ENCODE assay signal across 18 cellular contexts in the genomic region with DNA sequence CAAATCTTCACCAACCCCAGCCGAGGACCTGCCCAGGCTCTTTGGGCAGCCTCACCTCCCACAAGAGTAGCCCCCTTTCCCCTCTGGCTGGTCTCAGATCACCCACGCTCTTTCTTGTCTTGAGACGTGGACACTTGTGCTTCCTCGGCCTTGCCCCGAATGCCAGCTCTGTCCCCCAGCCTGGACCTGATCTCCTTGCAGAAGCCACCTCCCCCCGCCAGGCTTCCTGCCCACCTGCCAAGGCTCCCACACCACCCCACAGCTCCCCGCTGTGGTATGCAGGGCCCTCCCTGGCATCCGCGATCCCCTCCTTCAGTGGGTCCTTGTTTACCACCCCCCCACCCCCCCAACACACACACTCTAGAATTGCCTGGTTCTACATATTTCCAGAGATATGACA.
DNase-seq lines count a peak whose midpoint lies in the region; ATAC-seq and TF ChIP-seq lines count a peak whose summit lies in the region.
"Had no signal": no experiment of that assay in that cellular context is flagged by ENCODE, and none has a peak within 500 bp of the region (broad histone marks: within the 10 kb centered on the region; RNA-seq: fewer than 3 reads in every experiment).

No MANE protein-coding gene starts in this region.

- TF ChIP-seq POLR2A in gastroesophageal sphincter (IDR thresholded peaks at IDR 0.05) (no peak), thyroid gland (IDR thresholded peaks at IDR 0.05) (no peak)

- no peaks in the 10 kb centered on the region for H3K9me3 ChIP-seq in gastroesophageal sphincter
- no peaks in the 10 kb centered on the region for H3K9me3 ChIP-seq in neural progenitor cell (ENCODE audit: low read depth)
- no peaks in the 10 kb centered on the region for H3K9me3 ChIP-seq in thyroid gland
- H3K9me3 ChIP-seq: Caco-2 had no signal

- H2AFZ ChIP-seq in neural progenitor cell (replicated peaks) = no peak overlapping the region

- H3F3A ChIP-seq in neural progenitor cell (ENCODE audit: low read depth) = no peaks in the 10 kb centered on the region

- no peak for TF ChIP-seq CTCF in coronary artery (IDR thresholded peaks at IDR 0.05)
- no peak for TF ChIP-seq CTCF in gastroesophageal sphincter (IDR thresholded peaks at IDR 0.05)
- TF ChIP-seq CTCF in neural progenitor cell (IDR thresholded peaks at IDR 0.05) = no peak
- TF ChIP-seq CTCF in thyroid gland (IDR thresholded peaks at IDR 0.05) = no peak

- WGBS in gastroesophageal sphincter (ENCODE audit: low coverage in 1 of 2), 2 donors = 87 to 95% methylated on average over 3 to 4 of the region's 9 CpGs
- WGBS in thyroid gland, 2 donors = 92 to 98% methylated on average over 9 of the region's 9 CpGs

- H3K4me2 ChIP-seq in neural progenitor cell = no peak overlapping the region

- H3K4me1 Mint-ChIP-seq in neural progenitor cell = peaks cover 43% of the 10 kb centered on the region
- H3K4me1 Mint-ChIP-seq: B cell; CD4-positive, CD25-positive, alpha-beta regulatory T cell had no signal

- peaks cover 3% of the 10 kb centered on the region for H3K27me3 Mint-ChIP-seq in neural progenitor cell (ENCODE audit: insufficient read depth, low read depth)

- H4K20me1 ChIP-seq in neural progenitor cell (ENCODE audit: low read depth) = peaks cover 54% of the 10 kb centered on the region

- DNase-seq in coronary artery (ENCODE audit: low spot score) = peak; percentile 45
- no peak for DNase-seq in neural progenitor cell (ENCODE audit: low spot score)
- DNase-seq in thyroid gland = no peak
- DNase-seq in NCI-H146 treated with DMSO at 0.1 percent for 48 hours (lab: John Stamatoyannopoulos, UW; ENCODE audit: unreplicated experiment) = no peak
- DNase-seq in NAMALWA (ENCODE audit: low spot score) = no peak
- DNase-seq: Caco-2; CD4-positive, CD25-positive, alpha-beta regulatory T cell; DMS153; H7; NCI-H1417; NCI-H2081; NCI-H510A treated with DMSO at 0.1 percent for 48 hours; NCI-H82; PC-3 had no signal

- H3K27ac ChIP-seq in coronary artery (no peak overlapping the region), gastroesophageal sphincter (peak overlapping the region in 3 of 4 donors; percentile 78 to 82 (median 82)), neural progenitor cell (no peak overlapping the region), thyroid gland (peak overlapping the region in 2 of 3 donors; percentile 92 to 95)
- H3K27ac ChIP-seq: RWPE1 had no signal

- H3K9ac ChIP-seq in neural progenitor cell = no peak overlapping the region

- H3K27ac Mint-ChIP-seq in neural progenitor cell = peak overlapping the region; percentile 54
- H3K27ac Mint-ChIP-seq: B cell; CD4-positive, CD25-positive, alpha-beta regulatory T cell had no signal

- no peak overlapping the region for H3K4me3 Mint-ChIP-seq in neural progenitor cell
- H3K4me3 Mint-ChIP-seq: B cell; CD4-positive, CD25-positive, alpha-beta regulatory T cell had no signal

- peaks cover 2% of the 10 kb centered on the region for H3K9me3 Mint-ChIP-seq in neural progenitor cell
- H3K9me3 Mint-ChIP-seq: CD4-positive, CD25-positive, alpha-beta regulatory T cell had no signal

- no peak for ATAC-seq in gastroesophageal sphincter
- ATAC-seq in HG03025 (IDR thresholded peaks at IDR 0.05; ENCODE audit: low FRiP score, unreplicated experiment) = no peak
- ATAC-seq: PC-3 had no signal

- no peak for TF ChIP-seq EP300 in gastroesophageal sphincter (IDR thresholded peaks at IDR 0.05)

- H3K27me3 ChIP-seq in gastroesophageal sphincter = no peaks in the 10 kb centered on the region
- H3K27me3 ChIP-seq in neural progenitor cell = no peaks in the 10 kb centered on the region
- H3K27me3 ChIP-seq in thyroid gland = no peaks in the 10 kb centered on the region

- H3K36me3 ChIP-seq in gastroesophageal sphincter = no peaks in the 10 kb centered on the region
- no peaks in the 10 kb centered on the region for H3K36me3 ChIP-seq in neural progenitor cell
- H3K36me3 ChIP-seq in thyroid gland = no peaks in the 10 kb centered on the region

- peaks cover 46% of the 10 kb centered on the region for H3K79me2 ChIP-seq in neural progenitor cell (ENCODE audit: low read depth)

- H3K4me3 ChIP-seq in coronary artery (no peak overlapping the region), gastroesophageal sphincter (no peak overlapping the region), neural progenitor cell (no peak overlapping the region), thyroid gland (replicated peaks in 1 of 3) (no peak overlapping the region)

- H3K4me1 ChIP-seq in gastroesophageal sphincter (peaks cover 0 to 71% (median 14%) of the 10 kb centered on the region in 3 donors), neural progenitor cell (peaks cover 31% of the 10 kb centered on the region), thyroid gland (peaks cover 15 to 23% of the 10 kb centered on the region in 2 donors)
- H3K4me1 ChIP-seq: Caco-2 had no signal

- H3K36me3 Mint-ChIP-seq in neural progenitor cell = peaks cover 2% of the 10 kb centered on the region
- H3K36me3 Mint-ChIP-seq: CD4-positive, CD25-positive, alpha-beta regulatory T cell had no signal

- intact Hi-C loops in thyroid gland (cut with DNase I) = no loop called here

Comparison
In these comparisons a context has a peak if more than half of its experiments do, and no peak if none do; other contexts are left out.
1. H3K27ac ChIP-seq: peak in gastroesophageal sphincter (3 of 4) and thyroid gland (2 of 3); none in coronary artery (0 of 2) and neural progenitor cell (single experiment).